ENCODE assay signal across 19 cellular contexts in genomic region chr20:45538209-45538798, GRCh38. TPM values are rescaled to one million over a fixed set of nuclear protein-coding genes. Genes with fewer than 3 reads are reported as not detected.
DNase-seq lines count a peak whose midpoint lies in the region; ATAC-seq and TF ChIP-seq lines count a peak whose summit lies in the region.
"Had no signal": no experiment of that assay in that cellular context is flagged by ENCODE, and none has a peak within 500 bp of the region (broad histone marks: within the 10 kb centered on the region; RNA-seq: fewer than 3 reads in every experiment).

No MANE protein-coding gene starts in this region.

- no peak for TF ChIP-seq CTCF in WTC11 (IDR thresholded peaks at IDR 0.05)
- no peak for TF ChIP-seq CTCF in CD14-positive monocyte (IDR thresholded peaks at IDR 0.05)

- peak; percentile 9 for DNase-seq in EH (ENCODE audit: low read depth)
- DNase-seq in HPDE6-E6E7 (ENCODE audit: extremely low spot score) = peak; percentile 89
- DNase-seq in WTC11 (ENCODE audit: low spot score) = peak; percentile 60
- peak; percentile 53 for DNase-seq in iPS-NIHi7 (ENCODE audit: extremely low spot score)
- no peak for DNase-seq in CD14-positive monocyte (ENCODE audit: low spot score)
- no peak for DNase-seq in NCI-H2107 treated with DMSO at 0.1 percent for 48 hours (lab: John Stamatoyannopoulos, UW; ENCODE audit: unreplicated experiment)
- DNase-seq: activated CD4-positive, alpha-beta T cell treated with anti-CD3 and anti-CD28 coated beads, Interleukin-2, amount 50 U/mL, for 4 hours; activated naive CD8-positive, alpha-beta T cell treated with anti-CD3 and anti-CD28 coated beads, Interleukin-2, amount 10 ng/mL, durations not matched to agents 7 days and 5 days; activated T-cell treated with anti-CD3 and anti-CD28 coated beads, Interleukin-2, amount 50 U/mL, for 4 hours; left lung; NCI-H146; NCI-H446; stimulated activated CD4-positive, alpha-beta T cell treated with anti-CD3 and anti-CD28 coated beads, Interleukin-4, amount 100 ng/mL, for 1 hour; stimulated activated CD8-positive, alpha-beta memory T cell treated with anti-CD3 and anti-CD28 coated beads, Interleukin-4, amount 100 ng/mL, for 48 hours; testis had no signal

- CTCF ChIA-PET in WTC11 (lab: Charles Lee) = interaction anchor here (0.6 to 2.9 kb wide), 17 partner anchors 20 to 400 kb away, joined by 3 to 44 read pairs (median 4); partner anchors contain the start of genes SPINT3, WFDC10A and WFDC13

- intact Hi-C loops in CD14-positive monocyte (cut with micrococcal nuclease) = no loop called here

- ATAC-seq in WTC11 = peak; percentile 89
- ATAC-seq in activated T-helper 17 cell treated with anti-CD3 and anti-CD28 coated beads, Interleukin-2, amount 50 U/mL, for 72 hours (replicated peaks) = no peak
- ATAC-seq in HG02885 (IDR thresholded peaks at IDR 0.05; ENCODE audit: poor library complexity, unreplicated experiment) = no peak
- ATAC-seq: activated T-cell treated with anti-CD3 and anti-CD28 coated beads, Interleukin-2, amount 50 U/mL, for 4 hours; left lung had no signal

- H3K27me3 Mint-ChIP-seq in WTC11 (ENCODE audit: low read depth) (no peaks in the 10 kb centered on the region), CD14-positive monocyte (ENCODE audit: low read depth in 3 of 3) (peaks cover 4 to 10% (median 5%) of the 10 kb centered on the region in 3 donors)
- H3K27me3 Mint-ChIP-seq in activated T-helper 17 cell treated with anti-CD3 and anti-CD28 coated beads, Interleukin-2, amount 50 U/mL, for 72 hours = peaks cover 20% of the 10 kb centered on the region

- H3K4me3 Mint-ChIP-seq in WTC11 = no peak overlapping the region
- no peak overlapping the region for H3K4me3 Mint-ChIP-seq in activated T-helper 17 cell treated with anti-CD3 and anti-CD28 coated beads, Interleukin-2, amount 50 U/mL, for 72 hours
- H3K4me3 Mint-ChIP-seq in CD14-positive monocyte = no peak overlapping the region
- H3K4me3 Mint-ChIP-seq: activated naive CD8-positive, alpha-beta T cell treated with anti-CD3 and anti-CD28 coated beads, Interleukin-2, amount 10 ng/mL, durations not matched to agents 7 days and 5 days; activated T-cell treated with anti-CD3 and anti-CD28 coated beads, Interleukin-2, amount 50 U/mL, for 4 hours had no signal

- H3K36me3 Mint-ChIP-seq in WTC11 (no peaks in the 10 kb centered on the region), CD14-positive monocyte (no peaks in the 10 kb centered on the region)
- H3K36me3 Mint-ChIP-seq in activated T-helper 17 cell treated with anti-CD3 and anti-CD28 coated beads, Interleukin-2, amount 50 U/mL, for 72 hours (ENCODE audit: low read depth) = no peaks in the 10 kb centered on the region
- H3K36me3 Mint-ChIP-seq: activated naive CD8-positive, alpha-beta T cell treated with anti-CD3 and anti-CD28 coated beads, Interleukin-2, amount 10 ng/mL, durations not matched to agents 7 days and 5 days had no signal

- peaks cover 6% of the 10 kb centered on the region for H3K4me1 Mint-ChIP-seq in WTC11
- no peaks in the 10 kb centered on the region for H3K4me1 Mint-ChIP-seq in activated T-helper 17 cell treated with anti-CD3 and anti-CD28 coated beads, Interleukin-2, amount 50 U/mL, for 72 hours
- no peaks in the 10 kb centered on the region for H3K4me1 Mint-ChIP-seq in CD14-positive monocyte
- H3K4me1 Mint-ChIP-seq: activated naive CD8-positive, alpha-beta T cell treated with anti-CD3 and anti-CD28 coated beads, Interleukin-2, amount 10 ng/mL, durations not matched to agents 7 days and 5 days had no signal

- POLR2A ChIA-PET in WTC11 (lab: Charles Lee) = no interaction called here

- peaks cover 3% of the 10 kb centered on the region; the same call in 1 of the 2 replicates for H3K9me3 Mint-ChIP-seq in WTC11
- H3K9me3 Mint-ChIP-seq in activated T-helper 17 cell treated with anti-CD3 and anti-CD28 coated beads, Interleukin-2, amount 50 U/mL, for 72 hours = no peaks in the 10 kb centered on the region
- peaks cover 0 to 2% (median 0%) of the 10 kb centered on the region in 7 donors for H3K9me3 Mint-ChIP-seq in CD14-positive monocyte
- H3K9me3 Mint-ChIP-seq: activated naive CD8-positive, alpha-beta T cell treated with anti-CD3 and anti-CD28 coated beads, Interleukin-2, amount 10 ng/mL, durations not matched to agents 7 days and 5 days; activated T-cell treated with anti-CD3 and anti-CD28 coated beads, Interleukin-2, amount 50 U/mL, for 4 hours had no signal

- H3K27ac Mint-ChIP-seq in WTC11 (no peak overlapping the region), CD14-positive monocyte (no peak overlapping the region)
- H3K27ac Mint-ChIP-seq in activated T-helper 17 cell treated with anti-CD3 and anti-CD28 coated beads, Interleukin-2, amount 50 U/mL, for 72 hours = no peak overlapping the region
- H3K27ac Mint-ChIP-seq: activated naive CD8-positive, alpha-beta T cell treated with anti-CD3 and anti-CD28 coated beads, Interleukin-2, amount 10 ng/mL, durations not matched to agents 7 days and 5 days had no signal

TF ChIP-seq in WTC11, 78 proteins besides CTCF, POLR2A, EP300 and RAD21:
- TF ChIP-seq SP1 (CRISPR knock-in tag; conservative IDR thresholded peaks at IDR 0.05) (no peak), ZNF121 (CRISPR knock-in tag; IDR thresholded peaks at IDR 0.05) (no peak)

RNA-seq across cellular contexts. Expression of gene WFDC6, which starts 1.0 kb away (rescaled TPM):
- total RNA-seq in WTC11 (2021) = not detected in 3 replicates
- total RNA-seq in activated T-helper 17 cell treated with anti-CD3 and anti-CD28 coated beads, Interleukin-2, amount 50 U/mL, for 72 hours = not detected
- not detected for polyA plus RNA-seq in CD14-positive monocyte
- total RNA-seq: activated naive CD8-positive, alpha-beta T cell treated with anti-CD3 and anti-CD28 coated beads, Interleukin-2, amount 10 ng/mL, durations not matched to agents 7 days and 5 days; activated T-cell treated with anti-CD3 and anti-CD28 coated beads, Interleukin-2, amount 50 U/mL, for 4 hours; cardiac muscle cell; left lung; osteocyte had no signal
- polyA plus RNA-seq: cardiac muscle cell had no signal

RNA-seq across cellular contexts. Expression of gene EPPIN, which starts 8.9 kb away (rescaled TPM):
- 0.16 to 0.26 TPM (median 0.23 TPM) in 3 replicates for total RNA-seq in WTC11 (2021)
- not detected for total RNA-seq in activated T-helper 17 cell treated with anti-CD3 and anti-CD28 coated beads, Interleukin-2, amount 50 U/mL, for 72 hours
- polyA plus RNA-seq in CD14-positive monocyte = not detected
- total RNA-seq: activated naive CD8-positive, alpha-beta T cell treated with anti-CD3 and anti-CD28 coated beads, Interleukin-2, amount 10 ng/mL, durations not matched to agents 7 days and 5 days; activated T-cell treated with anti-CD3 and anti-CD28 coated beads, Interleukin-2, amount 50 U/mL, for 4 hours; cardiac muscle cell; left lung; osteocyte had no signal
- polyA plus RNA-seq: cardiac muscle cell had no signal

RNA-seq across cellular contexts. Expression of gene SPINT3, which starts 22.9 kb away (rescaled TPM):
- total RNA-seq in WTC11 (2021) = not detected in 3 replicates
- total RNA-seq in activated T-helper 17 cell treated with anti-CD3 and anti-CD28 coated beads, Interleukin-2, amount 50 U/mL, for 72 hours = not detected
- not detected for polyA plus RNA-seq in CD14-positive monocyte
- total RNA-seq: activated naive CD8-positive, alpha-beta T cell treated with anti-CD3 and anti-CD28 coated beads, Interleukin-2, amount 10 ng/mL, durations not matched to agents 7 days and 5 days; activated T-cell treated with anti-CD3 and anti-CD28 coated beads, Interleukin-2, amount 50 U/mL, for 4 hours; cardiac muscle cell; left lung; osteocyte; testis had no signal
- polyA plus RNA-seq: cardiac muscle cell had no signal

RNA-seq across cellular contexts. Expression of gene WFDC8, which starts 40.8 kb away (rescaled TPM):
- total RNA-seq in WTC11 (2021) = not detected in 3 replicates
- total RNA-seq in activated T-helper 17 cell treated with anti-CD3 and anti-CD28 coated beads, Interleukin-2, amount 50 U/mL, for 72 hours = not detected
- polyA plus RNA-seq in CD14-positive monocyte = not detected
- total RNA-seq: activated naive CD8-positive, alpha-beta T cell treated with anti-CD3 and anti-CD28 coated beads, Interleukin-2, amount 10 ng/mL, durations not matched to agents 7 days and 5 days; activated T-cell treated with anti-CD3 and anti-CD28 coated beads, Interleukin-2, amount 50 U/mL, for 4 hours; cardiac muscle cell; left lung; osteocyte; testis had no signal
- polyA plus RNA-seq: cardiac muscle cell had no signal

Comparison
In these comparisons a context has a peak if more than half of its experiments do, and no peak if none do; other contexts are left out.
1. DNase-seq: peak in EH (single experiment), HPDE6-E6E7 (single experiment), WTC11 (single experiment) and iPS-NIHi7 (single experiment); none in CD14-positive monocyte (single experiment) and NCI-H2107 treated with DMSO at 0.1 percent for 48 hours (single experiment).